8 cellular contexts compared by ENCODE assay signal in genomic region chr7:44881610-44882009, GRCh38. TPM values are rescaled to one million over a fixed set of nuclear protein-coding genes. Genes with fewer than 3 reads are reported as not detected.
DNase-seq lines count a peak whose midpoint lies in the region; TF ChIP-seq lines count a peak whose summit lies in the region.

No MANE protein-coding gene starts in this region.

- no peaks in the 10 kb centered on the region for H3K27me3 ChIP-seq in esophagus squamous epithelium

- H3K4me1 ChIP-seq in esophagus squamous epithelium: peaks cover 24 to 79% (median 55%) of the 10 kb centered on the region in 3 donors

- intact Hi-C loops in esophagus squamous epithelium (cut with DNase I): no loop called here

- no peak for TF ChIP-seq POLR2A in esophagus squamous epithelium (IDR thresholded peaks at IDR 0.05)

- H3K27ac ChIP-seq in esophagus squamous epithelium (peak overlapping the region in 1 of 4 donors; percentile 11), skin epidermis (peak overlapping the region in 4 of 21 experiments; percentile 19 to 46 (median 29))

- H3K4me3 ChIP-seq in esophagus squamous epithelium (peak overlapping the region in 3 of 4 donors; percentile 15 to 96 (median 20)), skin epidermis (peak overlapping the region in 4 of 7 experiments; percentile 2 to 77 (median 6))

- peak; percentile 48 for DNase-seq in SKM-1 treated with dmso at 0.1 percent for 144 hours (lab: John Stamatoyannopoulos, UW; ENCODE audit: unreplicated experiment)
- no peak for DNase-seq in SKM-1 (lab: John Stamatoyannopoulos, UW; ENCODE audit: unreplicated experiment)
- peak; percentile 91 for DNase-seq in RKO (ENCODE audit: low spot score)
- DNase-seq in esophagus squamous epithelium (lab: John Stamatoyannopoulos, UW): no peak
- no peak for DNase-seq in occipital lobe (lab: John Stamatoyannopoulos, UW)
- no peak for DNase-seq in GF-D8 (lab: John Stamatoyannopoulos, UW)
- DNase-seq in DMS153 treated with DMSO at 0.1 percent for 48 hours (lab: John Stamatoyannopoulos, UW; ENCODE audit: unreplicated experiment): no peak

- H3K9me3 ChIP-seq in esophagus squamous epithelium: no peaks in the 10 kb centered on the region

- peaks cover 0 to 10% (median 0%) of the 10 kb centered on the region in 3 donors for H3K36me3 ChIP-seq in esophagus squamous epithelium

- TF ChIP-seq CTCF in esophagus squamous epithelium (IDR thresholded peaks at IDR 0.05): no peak

RNA-seq across cellular contexts. Expression of gene PURB, which starts 3.7 kb away (rescaled TPM):
- total RNA-seq in esophagus squamous epithelium (10 to 100 TPM; 16.4 to 27.7 (median 21.5) TPM), occipital lobe (44.3 TPM)

RNA-seq across cellular contexts. Expression of gene H2AZ2, which starts 33.7 kb away (rescaled TPM):
- 100 to 1,000 TPM in 2 of 4 donors, 10 to 100 TPM in 2; 65.2 to 124 (median 99.8) TPM for total RNA-seq in esophagus squamous epithelium
- 246 TPM for total RNA-seq in occipital lobe

Comparison
In these comparisons a context has a peak if more than half of its experiments do, and no peak if none do; other contexts are left out.
1. DNase-seq: peak in SKM-1 treated with dmso at 0.1 percent for 144 hours (single experiment) and RKO (single experiment); none in SKM-1 (single experiment), esophagus squamous epithelium (single experiment), occipital lobe (single experiment), GF-D8 (single experiment) and DMS153 treated with DMSO at 0.1 percent for 48 hours (single experiment).